Comparison of ENCODE assay signal across 18 cellular contexts in the genomic region with DNA sequence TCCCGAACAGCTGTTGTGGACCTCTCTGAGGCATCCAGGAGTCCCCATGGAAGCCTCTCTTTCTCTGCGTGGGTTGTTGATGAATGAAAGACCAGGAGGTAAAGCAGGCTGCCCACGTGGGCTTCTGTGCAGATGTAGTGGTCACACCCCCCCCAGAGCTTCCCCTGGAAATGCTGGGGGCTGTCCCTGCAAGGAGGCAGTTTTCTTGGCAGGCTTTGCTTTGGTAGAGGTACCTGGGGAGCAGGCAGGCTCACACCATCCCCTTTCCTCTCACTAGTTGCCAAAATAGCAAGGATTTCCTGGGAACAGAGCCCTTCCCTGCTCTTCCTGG.
A peak's percentile ranks its signal among the peaks of the same experiment; 100 is the strongest.
DNase-seq lines count a peak whose midpoint lies in the region; ATAC-seq, FAIRE-seq and TF ChIP-seq lines count a peak whose summit lies in the region.
"Had no signal": no experiment of that assay in that cellular context is flagged by ENCODE, and none has a peak within 500 bp of the region (broad histone marks: within the 10 kb centered on the region; RNA-seq: fewer than 3 reads in every experiment).

No MANE protein-coding gene starts in this region.

- H3K4me2 ChIP-seq in OCI-LY3 (ENCODE audit: low read length), result peak overlapping the region; percentile 85
- peak overlapping the region; percentile 26 for H3K4me2 ChIP-seq in neural progenitor cell
- H3K4me2 ChIP-seq: BLaER1, PC-9 had no signal

- FAIRE-seq in kidney (lab: Jason Lieb, UNC), result no peak
- FAIRE-seq: A204.1 had no signal

- DNase-seq in activated CD8-positive, alpha-beta T cell treated with anti-CD3 and anti-CD28 coated beads for 36 hours, result peak; percentile 62
- DNase-seq in activated CD8-positive, alpha-beta T cell treated with anti-CD3 and anti-CD28 coated beads, Interleukin-2, amount 10 ng/mL, durations not matched to agents 7 days and 5 days, result no peak
- no peak for DNase-seq in neural progenitor cell (ENCODE audit: low spot score)
- peak in 1 of 2 donors; percentile 38 for DNase-seq in stimulated activated naive CD8-positive, alpha-beta T cell treated with anti-CD3 and anti-CD28 coated beads, Interleukin-15, amount 100 ng/mL, for 72 hours
- DNase-seq in NCI-H187 treated with DMSO at 0.1 percent for 48 hours (lab: John Stamatoyannopoulos, UW), result no peak
- DNase-seq in NK-92 (lab: John Stamatoyannopoulos, UW; ENCODE audit: unreplicated experiment), result no peak
- no peak for DNase-seq in kidney
- DNase-seq: CD4-positive, alpha-beta memory T cell; DMS53; KBM-7; NCI-H1105 treated with DMSO at 0.1 percent for 48 hours; NCI-H2227 treated with DMSO at 0.1 percent for 48 hours; NCI-H510A treated with DMSO at 0.1 percent for 48 hours; NCI-H774; PC-9 had no signal

- ATAC-seq in activated CD8-positive, alpha-beta T cell treated with anti-CD3 and anti-CD28 coated beads for 36 hours, result peak; percentile 70
- no peak for ATAC-seq in activated CD8-positive, alpha-beta T cell treated with anti-CD3 and anti-CD28 coated beads, Interleukin-2, amount 10 ng/mL, durations not matched to agents 7 days and 5 days
- peak; percentile 58 for ATAC-seq in stimulated activated naive CD8-positive, alpha-beta T cell treated with anti-CD3 and anti-CD28 coated beads, Interleukin-15, amount 100 ng/mL, for 72 hours

- H4K20me1 ChIP-seq in OCI-LY3 (ENCODE audit: insufficient read depth, low read length) (no peaks in the 10 kb centered on the region), neural progenitor cell (ENCODE audit: low read depth) (no peaks in the 10 kb centered on the region)
- H4K20me1 ChIP-seq: BLaER1 had no signal

- TF ChIP-seq CTCF in activated CD8-positive, alpha-beta T cell treated with anti-CD3 and anti-CD28 coated beads for 36 hours (IDR thresholded peaks at IDR 0.05), result no peak
- no peak for TF ChIP-seq CTCF in OCI-LY3 (IDR thresholded peaks at IDR 0.05; ENCODE audit: low read depth, low read length)
- no peak for TF ChIP-seq CTCF in neural progenitor cell (IDR thresholded peaks at IDR 0.05)
- no peak for TF ChIP-seq CTCF in kidney (IDR thresholded peaks at IDR 0.05; ENCODE audit: borderline replicate concordance, extremely low read depth, insufficient read depth)

- no peaks in the 10 kb centered on the region for H3K36me3 ChIP-seq in OCI-LY3 (replicated peaks; ENCODE audit: low read depth, low read length)
- H3K36me3 ChIP-seq in neural progenitor cell, result no peaks in the 10 kb centered on the region
- no peaks in the 10 kb centered on the region for H3K36me3 ChIP-seq in kidney (ENCODE audit: control insufficient read depth in 1 of 2, insufficient read depth in 2 of 2, low read length in 2 of 2)
- H3K36me3 ChIP-seq: BLaER1 had no signal

- POLR2A ChIA-PET in activated CD8-positive, alpha-beta T cell treated with anti-CD3 and anti-CD28 coated beads for 36 hours (lab: Charles Lee), result no interaction called here
- POLR2A ChIA-PET in activated CD8-positive, alpha-beta T cell treated with anti-CD3 and anti-CD28 coated beads, Interleukin-2, amount 10 ng/mL, durations not matched to agents 7 days and 5 days (lab: Charles Lee), result no interaction called here

- no peak overlapping the region for H3K4me3 Mint-ChIP-seq in activated CD8-positive, alpha-beta T cell treated with anti-CD3 and anti-CD28 coated beads for 36 hours
- no peak overlapping the region for H3K4me3 Mint-ChIP-seq in activated CD8-positive, alpha-beta T cell treated with anti-CD3 and anti-CD28 coated beads, Interleukin-2, amount 10 ng/mL, durations not matched to agents 7 days and 5 days
- H3K4me3 Mint-ChIP-seq in neural progenitor cell, result no peak overlapping the region
- H3K4me3 Mint-ChIP-seq in stimulated activated naive CD8-positive, alpha-beta T cell treated with anti-CD3 and anti-CD28 coated beads, Interleukin-15, amount 100 ng/mL, for 72 hours, result peak overlapping the region in 1 of 2 donors; percentile 69
- H3K4me3 Mint-ChIP-seq: CD4-positive, alpha-beta memory T cell had no signal

- H3K4me3 ChIP-seq in OCI-LY3 (ENCODE audit: low read length), result peak overlapping the region; percentile 48
- H3K4me3 ChIP-seq in neural progenitor cell, result no peak overlapping the region
- H3K4me3 ChIP-seq in kidney (ENCODE audit: low read length in 2 of 2), result no peak overlapping the region
- H3K4me3 ChIP-seq: BLaER1, PC-9 had no signal

- H3K36me3 Mint-ChIP-seq in activated CD8-positive, alpha-beta T cell treated with anti-CD3 and anti-CD28 coated beads for 36 hours (ENCODE audit: low read depth), result no peaks in the 10 kb centered on the region
- no peaks in the 10 kb centered on the region for H3K36me3 Mint-ChIP-seq in activated CD8-positive, alpha-beta T cell treated with anti-CD3 and anti-CD28 coated beads, Interleukin-2, amount 10 ng/mL, durations not matched to agents 7 days and 5 days (ENCODE audit: low read depth)
- no peaks in the 10 kb centered on the region for H3K36me3 Mint-ChIP-seq in neural progenitor cell
- H3K36me3 Mint-ChIP-seq: CD4-positive, alpha-beta memory T cell had no signal

- H3K79me2 ChIP-seq in OCI-LY3 (ENCODE audit: low read length) (no peaks in the 10 kb centered on the region), neural progenitor cell (ENCODE audit: low read depth) (no peaks in the 10 kb centered on the region)

- H3K9ac ChIP-seq in OCI-LY3 (ENCODE audit: low read length) (peak overlapping the region; percentile 49; the same call in 1 of the 2 replicates), neural progenitor cell (no peak overlapping the region), kidney (ENCODE audit: low read length in 2 of 2) (no peak overlapping the region)
- H3K9ac ChIP-seq: BLaER1 had no signal

- CTCF ChIA-PET in activated CD8-positive, alpha-beta T cell treated with anti-CD3 and anti-CD28 coated beads for 36 hours (lab: Charles Lee), result interaction anchor here (1.2 to 1.8 kb wide), 3 partner anchors 46 to 233 kb away, joined by 3 to 4 read pairs (median 4); no protein-coding TSS in a partner anchor
- CTCF ChIA-PET in activated CD8-positive, alpha-beta T cell treated with anti-CD3 and anti-CD28 coated beads, Interleukin-2, amount 10 ng/mL, durations not matched to agents 7 days and 5 days (lab: Charles Lee), result interaction anchor here (1.3 to 1.4 kb wide), 2 partner anchors 49 to 51 kb away, joined by 3 to 10 read pairs; no protein-coding TSS in a partner anchor

- peak overlapping the region; percentile 65 for H3K27ac ChIP-seq in OCI-LY3 (ENCODE audit: low read length)
- H3K27ac ChIP-seq in neural progenitor cell, result peak overlapping the region; percentile 6
- no peak overlapping the region for H3K27ac ChIP-seq in kidney (ENCODE audit: low read depth in 2 of 2, low read length in 2 of 2)
- H3K27ac ChIP-seq: BLaER1, PC-9 had no signal

- peaks cover 21% of the 10 kb centered on the region for H3K4me1 Mint-ChIP-seq in activated CD8-positive, alpha-beta T cell treated with anti-CD3 and anti-CD28 coated beads for 36 hours (ENCODE audit: low read depth)
- peaks cover 10% of the 10 kb centered on the region for H3K4me1 Mint-ChIP-seq in activated CD8-positive, alpha-beta T cell treated with anti-CD3 and anti-CD28 coated beads, Interleukin-2, amount 10 ng/mL, durations not matched to agents 7 days and 5 days (ENCODE audit: low read depth)
- peaks cover 5% of the 10 kb centered on the region for H3K4me1 Mint-ChIP-seq in neural progenitor cell
- H3K4me1 Mint-ChIP-seq in stimulated activated naive CD8-positive, alpha-beta T cell treated with anti-CD3 and anti-CD28 coated beads, Interleukin-15, amount 100 ng/mL, for 72 hours, result peaks cover 51% of the 10 kb centered on the region
- H3K4me1 Mint-ChIP-seq: CD4-positive, alpha-beta memory T cell had no signal

- peaks cover 12% of the 10 kb centered on the region for H3K27me3 Mint-ChIP-seq in activated CD8-positive, alpha-beta T cell treated with anti-CD3 and anti-CD28 coated beads for 36 hours
- peaks cover 19% of the 10 kb centered on the region for H3K27me3 Mint-ChIP-seq in activated CD8-positive, alpha-beta T cell treated with anti-CD3 and anti-CD28 coated beads, Interleukin-2, amount 10 ng/mL, durations not matched to agents 7 days and 5 days (ENCODE audit: low read depth)
- peaks cover 2% of the 10 kb centered on the region for H3K27me3 Mint-ChIP-seq in neural progenitor cell (ENCODE audit: insufficient read depth, low read depth)
- peaks cover 14% of the 10 kb centered on the region for H3K27me3 Mint-ChIP-seq in stimulated activated naive CD8-positive, alpha-beta T cell treated with anti-CD3 and anti-CD28 coated beads, Interleukin-15, amount 100 ng/mL, for 72 hours

- no peak overlapping the region for H2AFZ ChIP-seq in OCI-LY3 (ENCODE audit: low read depth, low read length)
- H2AFZ ChIP-seq in neural progenitor cell (replicated peaks), result peak overlapping the region; percentile 82
- H2AFZ ChIP-seq: PC-9 had no signal

- no peaks in the 10 kb centered on the region for H3K27me3 ChIP-seq in OCI-LY3 (ENCODE audit: low read depth, low read length)
- H3K27me3 ChIP-seq in neural progenitor cell, result no peaks in the 10 kb centered on the region
- H3K27me3 ChIP-seq: BLaER1 had no signal

- no peaks in the 10 kb centered on the region for H3K9me3 Mint-ChIP-seq in activated CD8-positive, alpha-beta T cell treated with anti-CD3 and anti-CD28 coated beads for 36 hours
- no peaks in the 10 kb centered on the region for H3K9me3 Mint-ChIP-seq in activated CD8-positive, alpha-beta T cell treated with anti-CD3 and anti-CD28 coated beads, Interleukin-2, amount 10 ng/mL, durations not matched to agents 7 days and 5 days (ENCODE audit: insufficient read depth)
- no peaks in the 10 kb centered on the region for H3K9me3 Mint-ChIP-seq in neural progenitor cell
- no peaks in the 10 kb centered on the region for H3K9me3 Mint-ChIP-seq in stimulated activated naive CD8-positive, alpha-beta T cell treated with anti-CD3 and anti-CD28 coated beads, Interleukin-15, amount 100 ng/mL, for 72 hours
- H3K9me3 Mint-ChIP-seq: CD4-positive, alpha-beta memory T cell had no signal

- H3K27ac Mint-ChIP-seq in activated CD8-positive, alpha-beta T cell treated with anti-CD3 and anti-CD28 coated beads for 36 hours, result peak overlapping the region; percentile 28
- no peak overlapping the region for H3K27ac Mint-ChIP-seq in activated CD8-positive, alpha-beta T cell treated with anti-CD3 and anti-CD28 coated beads, Interleukin-2, amount 10 ng/mL, durations not matched to agents 7 days and 5 days
- H3K27ac Mint-ChIP-seq in neural progenitor cell, result no peak overlapping the region
- H3K27ac Mint-ChIP-seq in stimulated activated naive CD8-positive, alpha-beta T cell treated with anti-CD3 and anti-CD28 coated beads, Interleukin-15, amount 100 ng/mL, for 72 hours, result peak overlapping the region in 1 of 2 donors; percentile 89
- H3K27ac Mint-ChIP-seq: CD4-positive, alpha-beta memory T cell had no signal

- intact Hi-C loops in activated CD8-positive, alpha-beta T cell treated with anti-CD3 and anti-CD28 coated beads for 36 hours (cut with micrococcal nuclease), result no loop called here
- intact Hi-C loops in kidney (cut with DNase I), result no loop called here

- H3K4me1 ChIP-seq in OCI-LY3 (ENCODE audit: low read length) (peaks cover 51% of the 10 kb centered on the region), neural progenitor cell (peaks cover 14% of the 10 kb centered on the region), kidney (ENCODE audit: control insufficient read depth in 1 of 2, insufficient read depth in 1 of 2, low read depth in 1 of 2, low read length in 2 of 2) (no peaks in the 10 kb centered on the region)
- H3K4me1 ChIP-seq: BLaER1 had no signal

- H3K9me3 ChIP-seq in OCI-LY3 (ENCODE audit: insufficient read depth, low read length), result no peaks in the 10 kb centered on the region
- no peaks in the 10 kb centered on the region for H3K9me3 ChIP-seq in neural progenitor cell (ENCODE audit: low read depth)
- no peaks in the 10 kb centered on the region for H3K9me3 ChIP-seq in kidney (ENCODE audit: control insufficient read depth in 1 of 2, low read length in 2 of 2)
- H3K9me3 ChIP-seq: BLaER1 had no signal

- no peaks in the 10 kb centered on the region for H3F3A ChIP-seq in neural progenitor cell (ENCODE audit: low read depth)

Comparison
In these comparisons a context has a peak if more than half of its experiments do, and no peak if none do; other contexts are left out.
1. H3K27ac ChIP-seq: peak in OCI-LY3 (single experiment) and neural progenitor cell (single experiment); none in kidney (0 of 2).